Comparison of ENCODE assay signal across 8 cellular contexts in the genomic region with DNA sequence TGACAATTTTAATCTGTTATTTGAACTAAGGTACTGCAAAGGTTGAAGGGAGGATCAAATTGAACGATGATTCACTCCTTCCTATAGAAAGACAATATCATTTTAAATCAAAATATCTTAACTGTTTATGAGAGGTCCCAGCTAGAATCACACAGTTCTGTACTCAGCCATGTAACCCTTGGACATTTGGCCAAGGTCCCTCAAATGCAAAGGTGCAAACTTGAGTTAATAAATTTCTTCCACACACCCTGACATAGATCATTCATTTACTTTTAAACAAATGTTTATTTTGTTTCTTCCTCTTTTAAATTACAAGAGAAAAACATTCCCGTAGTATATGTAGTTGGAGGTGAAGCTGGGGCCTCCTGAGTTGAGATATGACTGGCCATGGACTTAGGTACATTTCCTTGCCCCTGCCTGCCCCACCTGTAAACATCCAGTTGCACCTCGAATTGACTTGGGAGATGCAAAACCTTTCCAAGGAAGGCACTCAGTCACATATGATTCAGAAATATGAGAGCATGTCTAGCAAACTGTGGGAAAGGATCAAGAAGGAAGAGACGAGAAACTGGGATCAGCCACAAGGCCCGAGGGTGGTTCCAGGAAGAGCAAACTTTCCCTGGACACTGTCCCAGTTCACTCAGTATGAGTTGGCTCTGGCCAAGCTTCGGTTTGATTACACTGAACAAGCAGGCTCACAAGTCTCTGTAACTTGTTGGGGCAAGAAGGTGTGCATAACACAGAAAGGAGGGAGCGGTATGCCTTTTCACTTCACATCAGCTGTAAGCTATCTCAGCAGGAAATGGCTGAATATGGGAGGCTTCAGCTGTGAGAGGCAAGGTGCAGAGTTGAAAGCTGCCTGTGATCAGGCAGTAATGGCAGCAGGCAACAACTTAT. TPM values are rescaled to one million over a fixed set of nuclear protein-coding genes. Genes with fewer than 3 reads are reported as not detected.
DNase-seq lines count a peak whose midpoint lies in the region; ATAC-seq, FAIRE-seq and TF ChIP-seq lines count a peak whose summit lies in the region.

No MANE protein-coding gene starts in this region.

- H3K27me3 Mint-ChIP-seq in type B pancreatic cell: no peaks in the 10 kb centered on the region

- no peaks in the 10 kb centered on the region for H3K27me3 ChIP-seq in adipocyte (replicated peaks; ENCODE audit: control insufficient read depth, insufficient read depth, low read length)

- peaks cover 23% of the 10 kb centered on the region for H3K4me1 ChIP-seq in adipocyte (ENCODE audit: control insufficient read depth, insufficient read depth, low read length)

- H3K27ac Mint-ChIP-seq in type B pancreatic cell: peak overlapping the region; percentile 12

- no peak for FAIRE-seq in urothelium cell line (lab: Jason Lieb, UNC)

- H3K4me3 ChIP-seq in adipocyte (ENCODE audit: low read length): no peak overlapping the region

- intact Hi-C loops in Right ventricle myocardium inferior (cut with DNase I): loop anchor here (5.0 kb wide), 1 partner anchor 71 kb away; no protein-coding TSS in a partner anchor
- intact Hi-C loops in cardiac septum (cut with DNase I): loop anchor here (5.0 kb wide), 1 partner anchor 71 kb away; no protein-coding TSS in a partner anchor
- intact Hi-C loops in left colon (cut with DNase I, micrococcal nuclease): loop anchor here in 1 of 2 donors (10.0 kb wide), 1 partner anchor 78 kb away; no protein-coding TSS in a partner anchor

- TF ChIP-seq CTCF in type B pancreatic cell (conservative IDR thresholded peaks at IDR 0.05): no peak

- ATAC-seq in Right ventricle myocardium inferior (peak; percentile 91), left colon (peak; percentile 82), HG02588 (IDR thresholded peaks at IDR 0.05; ENCODE audit: unreplicated experiment) (no peak)

- H3K9me3 Mint-ChIP-seq in type B pancreatic cell: no peaks in the 10 kb centered on the region

- H3K36me3 Mint-ChIP-seq in type B pancreatic cell: no peaks in the 10 kb centered on the region

- H3K4me3 Mint-ChIP-seq in type B pancreatic cell: no peak overlapping the region

- H3K9ac ChIP-seq in adipocyte (ENCODE audit: low read length): no peak overlapping the region

- no peak for DNase-seq in Right ventricle myocardium inferior (ENCODE audit: missing footprints)
- DNase-seq in cardiac septum (ENCODE audit: low spot score): no peak
- DNase-seq in adipocyte (ENCODE audit: low read depth): peak; percentile 52
- DNase-seq in left colon: peak; percentile 69 to 84
- DNase-seq in type B pancreatic cell (ENCODE audit: extremely low spot score, unreplicated experiment): no peak
- DNase-seq in urothelium cell line (ENCODE audit: low spot score): no peak
- no peak for DNase-seq in SIG-M5 (lab: John Stamatoyannopoulos, UW)

- no peaks in the 10 kb centered on the region for H3K9me3 ChIP-seq in adipocyte (ENCODE audit: control insufficient read depth, low read length)

- H3K4me1 Mint-ChIP-seq in type B pancreatic cell (ENCODE audit: unreplicated experiment): peaks cover 10% of the 10 kb centered on the region

- H3K36me3 ChIP-seq in adipocyte (ENCODE audit: control insufficient read depth, insufficient read depth, low read length, severe bottlenecking): no peaks in the 10 kb centered on the region

RNA-seq across cellular contexts. Expression of a gene that starts 6.7 kb away (rescaled TPM):
- total RNA-seq in Right ventricle myocardium inferior: 15.7 TPM
- 13.0 TPM for total RNA-seq in cardiac septum
- total RNA-seq in left colon: 100 to 1,000 TPM in 1 of 2 donors, 10 to 100 TPM in 1; 94.2 to 136 TPM
- total RNA-seq in type B pancreatic cell (ENCODE audit: low replicate concordance): 48.1 and 77.3 TPM in 2 replicates

Comparison
In these comparisons a context has a peak if more than half of its experiments do, and no peak if none do; other contexts are left out.
1. DNase-seq: peak in adipocyte (single experiment) and left colon (2 of 2); none in Right ventricle myocardium inferior (single experiment), cardiac septum (single experiment), type B pancreatic cell (single experiment), urothelium cell line (single experiment) and SIG-M5 (single experiment).